ENCODE assay signal across 1 cellular context in the genomic region with DNA sequence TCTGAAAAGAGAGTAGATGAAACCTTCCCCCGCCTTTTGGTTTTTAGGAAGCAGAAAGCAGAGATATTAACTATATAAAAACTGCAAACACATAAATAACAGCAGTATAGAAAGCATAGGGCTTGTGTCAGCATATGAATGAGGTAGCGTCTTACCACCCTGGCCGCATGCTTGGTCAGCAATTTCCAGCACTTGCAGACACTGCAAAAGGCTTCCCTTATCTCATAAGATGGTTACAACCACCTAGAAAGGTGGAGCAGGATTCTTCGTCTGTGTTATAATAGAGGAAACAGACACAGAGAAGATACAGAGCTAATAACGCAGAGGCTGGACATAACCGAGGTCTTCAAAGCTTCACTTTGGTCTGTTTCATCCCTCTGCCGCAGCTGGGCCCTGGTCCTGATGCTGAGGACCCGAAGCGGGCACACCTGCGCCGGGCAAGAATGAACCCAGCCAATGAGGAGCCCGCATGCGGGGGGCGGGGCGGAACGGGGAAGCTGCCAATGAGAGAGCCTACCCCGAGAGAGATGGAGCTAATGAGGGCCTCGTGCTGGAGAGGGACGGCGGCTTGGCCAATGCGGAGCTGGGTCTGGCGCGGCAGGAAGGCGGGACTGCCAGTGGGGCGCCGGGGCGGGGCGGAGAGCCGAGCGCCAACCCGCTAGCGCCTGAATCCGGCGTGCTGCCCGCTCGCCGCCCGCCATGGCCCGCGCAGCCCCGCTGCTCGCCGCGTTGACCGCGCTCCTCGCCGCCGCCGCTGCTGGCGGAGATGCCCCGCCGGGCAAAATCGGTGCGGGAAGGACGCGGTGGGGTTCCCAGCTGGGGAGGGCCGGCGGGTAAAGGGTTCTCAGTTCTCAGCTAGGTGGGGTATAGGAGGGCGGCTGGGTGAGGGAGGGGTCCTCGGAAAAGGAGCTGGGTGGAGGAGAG.
TF ChIP-seq lines count a peak whose summit lies in the region.

A gene with protein sequence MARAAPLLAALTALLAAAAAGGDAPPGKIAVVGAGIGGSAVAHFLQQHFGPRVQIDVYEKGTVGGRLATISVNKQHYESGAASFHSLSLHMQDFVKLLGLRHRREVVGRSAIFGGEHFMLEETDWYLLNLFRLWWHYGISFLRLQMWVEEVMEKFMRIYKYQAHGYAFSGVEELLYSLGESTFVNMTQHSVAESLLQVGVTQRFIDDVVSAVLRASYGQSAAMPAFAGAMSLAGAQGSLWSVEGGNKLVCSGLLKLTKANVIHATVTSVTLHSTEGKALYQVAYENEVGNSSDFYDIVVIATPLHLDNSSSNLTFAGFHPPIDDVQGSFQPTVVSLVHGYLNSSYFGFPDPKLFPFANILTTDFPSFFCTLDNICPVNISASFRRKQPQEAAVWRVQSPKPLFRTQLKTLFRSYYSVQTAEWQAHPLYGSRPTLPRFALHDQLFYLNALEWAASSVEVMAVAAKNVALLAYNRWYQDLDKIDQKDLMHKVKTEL (plus strand): TSS at position 677 of the 924 bp plus-strand sequence. CDS start 23 bp downstream, at position 700.

TF ChIP-seq in K562, 482 proteins besides CTCF, POLR2A, EP300 and RAD21 (continued from another document and continues in another):
- TF ChIP-seq, protein P1, sequence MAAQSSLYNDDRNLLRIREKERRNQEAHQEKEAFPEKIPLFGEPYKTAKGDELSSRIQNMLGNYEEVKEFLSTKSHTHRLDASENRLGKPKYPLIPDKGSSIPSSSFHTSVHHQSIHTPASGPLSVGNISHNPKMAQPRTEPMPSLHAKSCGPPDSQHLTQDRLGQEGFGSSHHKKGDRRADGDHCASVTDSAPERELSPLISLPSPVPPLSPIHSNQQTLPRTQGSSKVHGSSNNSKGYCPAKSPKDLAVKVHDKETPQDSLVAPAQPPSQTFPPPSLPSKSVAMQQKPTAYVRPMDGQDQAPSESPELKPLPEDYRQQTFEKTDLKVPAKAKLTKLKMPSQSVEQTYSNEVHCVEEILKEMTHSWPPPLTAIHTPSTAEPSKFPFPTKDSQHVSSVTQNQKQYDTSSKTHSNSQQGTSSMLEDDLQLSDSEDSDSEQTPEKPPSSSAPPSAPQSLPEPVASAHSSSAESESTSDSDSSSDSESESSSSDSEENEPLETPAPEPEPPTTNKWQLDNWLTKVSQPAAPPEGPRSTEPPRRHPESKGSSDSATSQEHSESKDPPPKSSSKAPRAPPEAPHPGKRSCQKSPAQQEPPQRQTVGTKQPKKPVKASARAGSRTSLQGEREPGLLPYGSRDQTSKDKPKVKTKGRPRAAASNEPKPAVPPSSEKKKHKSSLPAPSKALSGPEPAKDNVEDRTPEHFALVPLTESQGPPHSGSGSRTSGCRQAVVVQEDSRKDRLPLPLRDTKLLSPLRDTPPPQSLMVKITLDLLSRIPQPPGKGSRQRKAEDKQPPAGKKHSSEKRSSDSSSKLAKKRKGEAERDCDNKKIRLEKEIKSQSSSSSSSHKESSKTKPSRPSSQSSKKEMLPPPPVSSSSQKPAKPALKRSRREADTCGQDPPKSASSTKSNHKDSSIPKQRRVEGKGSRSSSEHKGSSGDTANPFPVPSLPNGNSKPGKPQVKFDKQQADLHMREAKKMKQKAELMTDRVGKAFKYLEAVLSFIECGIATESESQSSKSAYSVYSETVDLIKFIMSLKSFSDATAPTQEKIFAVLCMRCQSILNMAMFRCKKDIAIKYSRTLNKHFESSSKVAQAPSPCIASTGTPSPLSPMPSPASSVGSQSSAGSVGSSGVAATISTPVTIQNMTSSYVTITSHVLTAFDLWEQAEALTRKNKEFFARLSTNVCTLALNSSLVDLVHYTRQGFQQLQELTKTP (IDR thresholded peaks at IDR 0.05; ENCODE audit: low read depth in 1 of 2, partially characterized antibody in 2 of 2): no peak
- TF ChIP-seq HLTF (IDR thresholded peaks at IDR 0.05) (no peak), NCOA4 (IDR thresholded peaks at IDR 0.05; ENCODE audit: partially characterized antibody) (no peak), MEF2D (tag; conservative IDR thresholded peaks at IDR 0.05; ENCODE audit: low read depth) (no peak), XRCC4 (IDR thresholded peaks at IDR 0.05; ENCODE audit: extremely low read depth, insufficient read depth, insufficient read length) (no peak), EHMT2 (IDR thresholded peaks at IDR 0.05) (no peak), HNRNPLL (IDR thresholded peaks at IDR 0.05; ENCODE audit: low read depth, low read length, poor library complexity, severe bottlenecking) (no peak), CBX3 (IDR thresholded peaks at IDR 0.05; ENCODE audit: borderline replicate concordance in 1 of 2, low read length in 2 of 2) (no peak), ZNF212 (CRISPR knock-in tag; IDR thresholded peaks at IDR 0.05) (no peak), FOS (IDR thresholded peaks at IDR 0.05; ENCODE audit: extremely low read depth, insufficient read length) (peak; percentile 80), SMAD3 (CRISPR knock-in tag; conservative IDR thresholded peaks at IDR 0.05) (no peak), TRIM28 (IDR thresholded peaks at IDR 0.05) (no peak; the same call in 1 of the 2 replicates), ZNF282 (CRISPR knock-in tag; IDR thresholded peaks at IDR 0.05) (no peak), TEAD1 (CRISPR knock-in tag; IDR thresholded peaks at IDR 0.05) (peak; percentile 23 to 50; a peak in 1 of 4 replicates), CREM (IDR thresholded peaks at IDR 0.05; ENCODE audit: low read depth) (peak; percentile 57), GTF2E2 (tag; IDR thresholded peaks at IDR 0.05) (no peak), ZNF140 (CRISPR knock-in tag; IDR thresholded peaks at IDR 0.05) (no peak), BHLHE40 (IDR thresholded peaks at IDR 0.05; ENCODE audit: low read length) (peak; percentile 70), ARHGAP35 (IDR thresholded peaks at IDR 0.05; ENCODE audit: partially characterized antibody) (no peak), PHTF2 (CRISPR knock-in tag; IDR thresholded peaks at IDR 0.05) (no peak), NR2C2 (CRISPR knock-in tag; IDR thresholded peaks at IDR 0.05) (no peak), NR2C2 (tag; IDR thresholded peaks at IDR 0.05) (no peak), SUPT5H (IDR thresholded peaks at IDR 0.05) (peak; percentile 62; the same call in 1 of the 2 replicates), ZNF75A (CRISPR knock-in tag; IDR thresholded peaks at IDR 0.05) (no peak)
- TF ChIP-seq, protein P2, sequence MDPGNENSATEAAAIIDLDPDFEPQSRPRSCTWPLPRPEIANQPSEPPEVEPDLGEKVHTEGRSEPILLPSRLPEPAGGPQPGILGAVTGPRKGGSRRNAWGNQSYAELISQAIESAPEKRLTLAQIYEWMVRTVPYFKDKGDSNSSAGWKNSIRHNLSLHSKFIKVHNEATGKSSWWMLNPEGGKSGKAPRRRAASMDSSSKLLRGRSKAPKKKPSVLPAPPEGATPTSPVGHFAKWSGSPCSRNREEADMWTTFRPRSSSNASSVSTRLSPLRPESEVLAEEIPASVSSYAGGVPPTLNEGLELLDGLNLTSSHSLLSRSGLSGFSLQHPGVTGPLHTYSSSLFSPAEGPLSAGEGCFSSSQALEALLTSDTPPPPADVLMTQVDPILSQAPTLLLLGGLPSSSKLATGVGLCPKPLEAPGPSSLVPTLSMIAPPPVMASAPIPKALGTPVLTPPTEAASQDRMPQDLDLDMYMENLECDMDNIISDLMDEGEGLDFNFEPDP (CRISPR knock-in tag; IDR thresholded peaks at IDR 0.05): no peak
- TF ChIP-seq, protein P3, sequence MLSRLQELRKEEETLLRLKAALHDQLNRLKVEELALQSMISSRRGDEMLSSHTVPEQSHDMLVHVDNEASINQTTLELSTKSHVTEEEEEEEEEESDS (CRISPR knock-in tag; IDR thresholded peaks at IDR 0.05): no peak
- TF ChIP-seq, protein P4, sequence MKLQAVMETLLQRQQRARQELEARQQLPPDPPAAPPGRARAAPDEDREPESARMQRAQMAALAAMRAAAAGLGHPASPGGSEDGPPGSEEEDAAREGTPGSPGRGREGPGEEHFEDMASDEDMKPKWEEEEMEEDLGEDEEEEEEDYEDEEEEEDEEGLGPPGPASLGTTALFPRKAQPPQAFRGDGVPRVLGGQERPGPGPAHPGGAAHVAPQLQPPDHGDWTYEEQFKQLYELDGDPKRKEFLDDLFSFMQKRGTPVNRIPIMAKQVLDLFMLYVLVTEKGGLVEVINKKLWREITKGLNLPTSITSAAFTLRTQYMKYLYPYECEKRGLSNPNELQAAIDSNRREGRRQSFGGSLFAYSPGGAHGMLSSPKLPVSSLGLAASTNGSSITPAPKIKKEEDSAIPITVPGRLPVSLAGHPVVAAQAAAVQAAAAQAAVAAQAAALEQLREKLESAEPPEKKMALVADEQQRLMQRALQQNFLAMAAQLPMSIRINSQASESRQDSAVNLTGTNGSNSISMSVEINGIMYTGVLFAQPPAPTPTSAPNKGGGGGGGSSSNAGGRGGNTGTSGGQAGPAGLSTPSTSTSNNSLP (IDR thresholded peaks at IDR 0.05; ENCODE audit: borderline replicate concordance, low read depth, low read length): no peak
- TF ChIP-seq, protein P5, sequence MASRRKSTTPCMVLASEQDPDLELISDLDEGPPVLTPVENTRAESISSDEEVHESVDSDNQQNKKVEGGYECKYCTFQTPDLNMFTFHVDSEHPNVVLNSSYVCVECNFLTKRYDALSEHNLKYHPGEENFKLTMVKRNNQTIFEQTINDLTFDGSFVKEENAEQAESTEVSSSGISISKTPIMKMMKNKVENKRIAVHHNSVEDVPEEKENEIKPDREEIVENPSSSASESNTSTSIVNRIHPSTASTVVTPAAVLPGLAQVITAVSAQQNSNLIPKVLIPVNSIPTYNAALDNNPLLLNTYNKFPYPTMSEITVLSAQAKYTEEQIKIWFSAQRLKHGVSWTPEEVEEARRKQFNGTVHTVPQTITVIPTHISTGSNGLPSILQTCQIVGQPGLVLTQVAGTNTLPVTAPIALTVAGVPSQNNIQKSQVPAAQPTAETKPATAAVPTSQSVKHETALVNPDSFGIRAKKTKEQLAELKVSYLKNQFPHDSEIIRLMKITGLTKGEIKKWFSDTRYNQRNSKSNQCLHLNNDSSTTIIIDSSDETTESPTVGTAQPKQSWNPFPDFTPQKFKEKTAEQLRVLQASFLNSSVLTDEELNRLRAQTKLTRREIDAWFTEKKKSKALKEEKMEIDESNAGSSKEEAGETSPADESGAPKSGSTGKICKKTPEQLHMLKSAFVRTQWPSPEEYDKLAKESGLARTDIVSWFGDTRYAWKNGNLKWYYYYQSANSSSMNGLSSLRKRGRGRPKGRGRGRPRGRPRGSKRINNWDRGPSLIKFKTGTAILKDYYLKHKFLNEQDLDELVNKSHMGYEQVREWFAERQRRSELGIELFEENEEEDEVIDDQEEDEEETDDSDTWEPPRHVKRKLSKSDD (conservative IDR thresholded peaks at IDR 0.05; ENCODE audit: low read length): no peak
- TF ChIP-seq, protein P6, sequence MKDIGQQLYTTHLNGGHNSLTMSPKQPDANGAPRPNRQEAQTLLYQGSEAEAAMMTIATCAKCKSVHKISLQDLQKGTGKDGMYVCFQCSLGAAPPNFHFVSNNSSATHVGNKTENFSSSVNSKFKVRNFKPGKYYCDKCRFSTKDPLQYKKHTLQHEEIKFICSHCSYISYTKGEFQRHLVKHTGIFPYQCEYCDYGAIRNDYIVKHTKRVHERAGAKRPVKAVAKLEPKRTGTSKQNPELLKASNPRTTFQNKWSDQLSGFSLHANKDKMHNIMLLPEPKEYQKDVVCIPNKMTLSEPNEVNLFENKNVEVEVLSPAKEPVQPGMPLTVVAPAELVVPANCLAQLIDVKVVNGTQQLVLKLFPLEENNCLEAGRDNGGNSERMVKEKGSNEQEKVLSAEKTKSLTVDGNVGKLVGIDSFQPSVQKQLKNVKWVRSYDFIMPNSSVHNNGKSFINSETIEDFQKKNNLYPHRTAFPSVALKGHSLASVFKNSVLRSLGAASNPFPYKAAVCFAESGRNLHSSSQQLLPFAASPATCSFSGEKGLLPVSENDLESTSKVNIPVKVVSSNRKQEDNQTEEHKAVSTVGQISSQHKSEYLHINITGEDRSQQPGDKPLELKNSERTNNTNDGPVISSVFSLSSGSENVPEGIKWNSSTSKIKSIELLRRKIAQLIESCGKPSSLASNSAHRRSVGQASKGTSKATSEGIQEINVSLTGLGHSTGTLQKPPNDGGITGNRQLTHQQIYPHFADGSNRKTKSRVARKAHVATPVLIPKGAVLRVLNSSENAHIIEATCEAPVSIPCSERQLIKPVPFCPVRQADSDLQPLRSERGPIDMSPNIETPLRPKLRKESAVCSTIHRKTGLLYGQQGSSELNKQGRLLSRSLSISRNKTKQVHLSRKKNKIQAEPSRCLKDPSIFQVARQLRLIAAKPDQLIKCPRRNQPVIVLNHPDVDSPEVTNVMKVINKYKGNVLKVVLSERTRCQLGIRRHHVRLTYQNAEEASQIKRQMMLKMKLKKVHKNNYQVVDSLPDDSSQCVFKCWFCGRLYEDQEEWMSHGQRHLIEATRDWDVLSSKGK (CRISPR knock-in tag; IDR thresholded peaks at IDR 0.05): no peak
- TF ChIP-seq, protein P7, sequence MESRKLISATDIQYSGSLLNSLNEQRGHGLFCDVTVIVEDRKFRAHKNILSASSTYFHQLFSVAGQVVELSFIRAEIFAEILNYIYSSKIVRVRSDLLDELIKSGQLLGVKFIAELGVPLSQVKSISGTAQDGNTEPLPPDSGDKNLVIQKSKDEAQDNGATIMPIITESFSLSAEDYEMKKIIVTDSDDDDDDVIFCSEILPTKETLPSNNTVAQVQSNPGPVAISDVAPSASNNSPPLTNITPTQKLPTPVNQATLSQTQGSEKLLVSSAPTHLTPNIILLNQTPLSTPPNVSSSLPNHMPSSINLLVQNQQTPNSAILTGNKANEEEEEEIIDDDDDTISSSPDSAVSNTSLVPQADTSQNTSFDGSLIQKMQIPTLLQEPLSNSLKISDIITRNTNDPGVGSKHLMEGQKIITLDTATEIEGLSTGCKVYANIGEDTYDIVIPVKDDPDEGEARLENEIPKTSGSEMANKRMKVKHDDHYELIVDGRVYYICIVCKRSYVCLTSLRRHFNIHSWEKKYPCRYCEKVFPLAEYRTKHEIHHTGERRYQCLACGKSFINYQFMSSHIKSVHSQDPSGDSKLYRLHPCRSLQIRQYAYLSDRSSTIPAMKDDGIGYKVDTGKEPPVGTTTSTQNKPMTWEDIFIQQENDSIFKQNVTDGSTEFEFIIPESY (CRISPR knock-in tag; IDR thresholded peaks at IDR 0.05): no peak
- TF ChIP-seq, protein P8, sequence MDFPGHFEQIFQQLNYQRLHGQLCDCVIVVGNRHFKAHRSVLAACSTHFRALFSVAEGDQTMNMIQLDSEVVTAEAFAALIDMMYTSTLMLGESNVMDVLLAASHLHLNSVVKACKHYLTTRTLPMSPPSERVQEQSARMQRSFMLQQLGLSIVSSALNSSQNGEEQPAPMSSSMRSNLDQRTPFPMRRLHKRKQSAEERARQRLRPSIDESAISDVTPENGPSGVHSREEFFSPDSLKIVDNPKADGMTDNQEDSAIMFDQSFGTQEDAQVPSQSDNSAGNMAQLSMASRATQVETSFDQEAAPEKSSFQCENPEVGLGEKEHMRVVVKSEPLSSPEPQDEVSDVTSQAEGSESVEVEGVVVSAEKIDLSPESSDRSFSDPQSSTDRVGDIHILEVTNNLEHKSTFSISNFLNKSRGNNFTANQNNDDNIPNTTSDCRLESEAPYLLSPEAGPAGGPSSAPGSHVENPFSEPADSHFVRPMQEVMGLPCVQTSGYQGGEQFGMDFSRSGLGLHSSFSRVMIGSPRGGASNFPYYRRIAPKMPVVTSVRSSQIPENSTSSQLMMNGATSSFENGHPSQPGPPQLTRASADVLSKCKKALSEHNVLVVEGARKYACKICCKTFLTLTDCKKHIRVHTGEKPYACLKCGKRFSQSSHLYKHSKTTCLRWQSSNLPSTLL (IDR thresholded peaks at IDR 0.05): no peak
- TF ChIP-seq, protein P9, sequence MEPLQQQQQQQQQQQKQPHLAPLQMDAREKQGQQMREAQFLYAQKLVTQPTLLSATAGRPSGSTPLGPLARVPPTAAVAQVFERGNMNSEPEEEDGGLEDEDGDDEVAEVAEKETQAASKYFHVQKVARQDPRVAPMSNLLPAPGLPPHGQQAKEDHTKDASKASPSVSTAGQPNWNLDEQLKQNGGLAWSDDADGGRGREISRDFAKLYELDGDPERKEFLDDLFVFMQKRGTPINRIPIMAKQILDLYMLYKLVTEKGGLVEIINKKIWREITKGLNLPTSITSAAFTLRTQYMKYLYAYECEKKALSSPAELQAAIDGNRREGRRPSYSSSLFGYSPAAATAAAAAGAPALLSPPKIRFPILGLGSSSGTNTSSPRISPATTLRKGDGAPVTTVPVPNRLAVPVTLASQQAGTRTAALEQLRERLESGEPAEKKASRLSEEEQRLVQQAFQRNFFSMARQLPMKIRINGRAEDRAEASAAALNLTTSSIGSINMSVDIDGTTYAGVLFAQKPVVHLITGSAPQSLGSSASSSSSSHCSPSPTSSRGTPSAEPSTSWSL (CRISPR knock-in tag; IDR thresholded peaks at IDR 0.05; ENCODE audit: borderline replicate concordance): no peak
